ENCODE assay signal across 7 cellular contexts in genomic region chr4:139419388-139419914, GRCh38. TPM values are rescaled to one million over a fixed set of nuclear protein-coding genes. Genes with fewer than 3 reads are reported as not detected.
DNase-seq lines count a peak whose midpoint lies in the region; ATAC-seq and TF ChIP-seq lines count a peak whose summit lies in the region.

No MANE protein-coding gene starts in this region.

- no peaks in the 10 kb centered on the region for H3K9me3 ChIP-seq in sigmoid colon

- peak in 2 of 4 donors; percentile 36 to 57 for TF ChIP-seq EP300 in sigmoid colon (IDR thresholded peaks at IDR 0.05)

- no peak overlapping the region for H3K4me3 Mint-ChIP-seq in activated T-helper 2 cell treated with anti-CD3 and anti-CD28 coated beads, Interferon-gamma antibody, Interleukin-2, Interleukin-4, amounts not matched to agents 10 μg/mL and 5 μg/mL and 100 μg/mL, durations not matched to agents 14 hours and 24 hours and 36 hours (ENCODE audit: low read depth)

- no peaks in the 10 kb centered on the region for H3K27me3 ChIP-seq in sigmoid colon

- no peak overlapping the region for H3K4me3 ChIP-seq in sigmoid colon

- no peaks in the 10 kb centered on the region for H3K4me1 ChIP-seq in sigmoid colon

- no peak for TF ChIP-seq CTCF in sigmoid colon (IDR thresholded peaks at IDR 0.05)

- no peak for TF ChIP-seq POLR2A in sigmoid colon (IDR thresholded peaks at IDR 0.05)

- DNase-seq in SIG-M5 (lab: John Stamatoyannopoulos, UW) (peak; percentile 18), fibroblast of peridontal ligament (ENCODE audit: extremely low read depth) (peak; percentile 30), sigmoid colon (peak; percentile 78), kidney glomerular epithelial cell (lab: John Stamatoyannopoulos, UW) (no peak)
- no peak for DNase-seq in activated T-helper 2 cell treated with anti-CD3 and anti-CD28 coated beads, Interferon-gamma antibody, Interleukin-2, Interleukin-4, amounts not matched to agents 10 μg/mL and 5 μg/mL and 100 μg/mL, durations not matched to agents 14 hours and 24 hours and 36 hours (ENCODE audit: low spot score)

- no peak overlapping the region for H3K27ac Mint-ChIP-seq in activated T-helper 2 cell treated with anti-CD3 and anti-CD28 coated beads, Interferon-gamma antibody, Interleukin-2, Interleukin-4, amounts not matched to agents 10 μg/mL and 5 μg/mL and 100 μg/mL, durations not matched to agents 14 hours and 24 hours and 36 hours

- ATAC-seq in GM18861 (IDR thresholded peaks at IDR 0.05; ENCODE audit: unreplicated experiment) (peak; percentile 62), HG02938 (IDR thresholded peaks at IDR 0.05; ENCODE audit: unreplicated experiment) (peak; percentile 88)

- peak overlapping the region; percentile 6 to 39 (median 30) for H3K27ac ChIP-seq in sigmoid colon

- H3K4me1 Mint-ChIP-seq in activated T-helper 2 cell treated with anti-CD3 and anti-CD28 coated beads, Interferon-gamma antibody, Interleukin-2, Interleukin-4, amounts not matched to agents 10 μg/mL and 5 μg/mL and 100 μg/mL, durations not matched to agents 14 hours and 24 hours and 36 hours (ENCODE audit: low read depth), result peaks cover 8% of the 10 kb centered on the region

- peaks cover 13% of the 10 kb centered on the region for H3K36me3 Mint-ChIP-seq in activated T-helper 2 cell treated with anti-CD3 and anti-CD28 coated beads, Interferon-gamma antibody, Interleukin-2, Interleukin-4, amounts not matched to agents 10 μg/mL and 5 μg/mL and 100 μg/mL, durations not matched to agents 14 hours and 24 hours and 36 hours (ENCODE audit: low read depth)

- intact Hi-C loops in sigmoid colon (cut with DNase I), result loop anchor here (5.0 kb wide), 2 partner anchors 33 to 213 kb away; partner anchors contain the start of gene RAB33B
- intact Hi-C loops in activated T-helper 2 cell treated with anti-CD3 and anti-CD28 coated beads, Interferon-gamma antibody, Interleukin-2, Interleukin-4, amounts not matched to agents 10 μg/mL and 5 μg/mL and 100 μg/mL, durations not matched to agents 14 hours and 24 hours and 36 hours (cut with micrococcal nuclease), result loop anchor here (10.0 kb wide), 1 partner anchor 235 kb away; no protein-coding TSS in a partner anchor

- no peaks in the 10 kb centered on the region for H3K27me3 Mint-ChIP-seq in activated T-helper 2 cell treated with anti-CD3 and anti-CD28 coated beads, Interferon-gamma antibody, Interleukin-2, Interleukin-4, amounts not matched to agents 10 μg/mL and 5 μg/mL and 100 μg/mL, durations not matched to agents 14 hours and 24 hours and 36 hours (ENCODE audit: low read depth)

- no peaks in the 10 kb centered on the region for H3K36me3 ChIP-seq in sigmoid colon

- WGBS in sigmoid colon, 2 donors, result 53 to 65% methylated on average over 2 of the region's 2 CpGs

- peaks cover 5% of the 10 kb centered on the region for H3K9me3 Mint-ChIP-seq in activated T-helper 2 cell treated with anti-CD3 and anti-CD28 coated beads, Interferon-gamma antibody, Interleukin-2, Interleukin-4, amounts not matched to agents 10 μg/mL and 5 μg/mL and 100 μg/mL, durations not matched to agents 14 hours and 24 hours and 36 hours

RNA-seq across cellular contexts. Expression of gene RAB33B, which starts 34.5 kb away (rescaled TPM):
- total RNA-seq in sigmoid colon, result 10 to 100 TPM; 13.6 to 15.6 (median 14.6) TPM
- 1 to 10 TPM; 3.4 to 4.2 (median 3.6) TPM for polyA plus RNA-seq in sigmoid colon
- 3.8 and 4.5 TPM in 2 replicates for total RNA-seq in activated T-helper 2 cell treated with anti-CD3 and anti-CD28 coated beads, Interferon-gamma antibody, Interleukin-2, Interleukin-4, amounts not matched to agents 10 μg/mL and 5 μg/mL and 100 μg/mL, durations not matched to agents 14 hours and 24 hours and 36 hours

Comparison
In these comparisons a context has a peak if more than half of its experiments do, and no peak if none do; other contexts are left out.
1. DNase-seq: peak in SIG-M5 (single experiment), fibroblast of peridontal ligament (single experiment) and sigmoid colon (single experiment); none in kidney glomerular epithelial cell (single experiment) and activated T-helper 2 cell treated with anti-CD3 and anti-CD28 coated beads, Interferon-gamma antibody, Interleukin-2, Interleukin-4, amounts not matched to agents 10 μg/mL and 5 μg/mL and 100 μg/mL, durations not matched to agents 14 hours and 24 hours and 36 hours (single experiment).